In the genomic region with DNA sequence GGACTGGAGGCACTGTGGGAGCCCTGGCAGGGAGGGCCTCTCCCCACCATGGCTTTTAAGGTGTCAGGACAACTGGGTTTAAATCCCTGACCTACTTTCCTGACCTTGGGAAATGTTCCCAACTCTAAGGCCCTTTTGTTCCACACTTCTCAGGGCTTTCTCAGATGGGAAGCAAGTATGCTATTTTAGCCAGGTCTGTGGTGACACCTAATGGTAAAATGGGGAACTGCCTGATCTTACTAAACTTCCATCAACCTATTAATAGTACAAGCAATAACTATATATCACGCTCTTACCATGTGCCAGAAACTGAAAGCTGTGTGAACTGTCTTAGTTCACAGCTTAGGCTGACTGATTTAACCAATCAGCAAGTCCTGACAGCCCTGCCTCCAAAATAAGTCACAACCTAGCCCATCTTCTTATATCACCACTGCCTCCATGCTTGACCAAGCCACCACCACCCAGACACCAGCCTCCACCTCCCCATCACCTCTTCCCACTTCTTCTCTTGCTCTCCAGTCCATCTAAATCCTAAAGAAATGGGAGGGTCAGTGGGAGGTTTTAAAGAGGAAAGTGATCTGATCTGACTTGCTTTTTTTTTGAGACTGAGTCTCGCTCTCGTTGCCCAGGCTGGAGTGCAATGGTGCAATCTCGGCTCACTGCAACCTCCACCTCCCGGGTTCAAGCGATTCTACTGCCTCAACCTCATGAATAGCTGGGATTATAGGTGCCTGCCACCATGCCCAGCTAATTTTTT, we compare ENCODE assay signal across 8 cellular contexts. TPM values are rescaled to one million over a fixed set of nuclear protein-coding genes. Genes with fewer than 3 reads are reported as not detected.
DNase-seq lines count a peak whose midpoint lies in the region; ATAC-seq, FAIRE-seq and TF ChIP-seq lines count a peak whose summit lies in the region.

No MANE protein-coding gene starts in this region.

- H3K27ac ChIP-seq in SK-N-MC = no peak overlapping the region
- no peak overlapping the region for H3K27ac ChIP-seq in smooth muscle cell (ENCODE audit: low read depth)

- H3F3A ChIP-seq in smooth muscle cell (ENCODE audit: low read depth) = no peaks in the 10 kb centered on the region

- peaks cover 12% of the 10 kb centered on the region for H3K4me1 Mint-ChIP-seq in brain

- H3K9me3 ChIP-seq in SK-N-MC (ENCODE audit: low read depth, low read length) = no peaks in the 10 kb centered on the region
- H3K9me3 ChIP-seq in smooth muscle cell (replicated peaks; ENCODE audit: low read depth) = no peaks in the 10 kb centered on the region

- ATAC-seq in HG02885 (IDR thresholded peaks at IDR 0.05; ENCODE audit: poor library complexity, unreplicated experiment) = peak; percentile 71

- DNase-seq in NCI-H1436 treated with DMSO at 0.1 percent for 48 hours (lab: John Stamatoyannopoulos, UW) (peak; percentile 48), SK-N-MC (ENCODE audit: low read depth, low spot score) (peak; percentile 80), iPS-NIHi11 (ENCODE audit: low spot score) (peak; percentile 52), smooth muscle cell (lab: John Stamatoyannopoulos, UW; ENCODE audit: unreplicated experiment) (no peak)

- no peaks in the 10 kb centered on the region for H3K36me3 Mint-ChIP-seq in brain

- H2AFZ ChIP-seq in smooth muscle cell (ENCODE audit: low read depth) = no peak overlapping the region

- peak overlapping the region in 2 of 5 experiments; percentile 40 to 83 for H3K4me3 Mint-ChIP-seq in brain

- H3K4me1 ChIP-seq in smooth muscle cell (ENCODE audit: low read depth) = no peaks in the 10 kb centered on the region

- no peak overlapping the region for H3K4me2 ChIP-seq in smooth muscle cell

- H3K36me3 ChIP-seq in SK-N-MC (ENCODE audit: insufficient read depth, low read length) (no peaks in the 10 kb centered on the region), smooth muscle cell (ENCODE audit: low read depth) (no peaks in the 10 kb centered on the region)

- H4K20me1 ChIP-seq in smooth muscle cell (ENCODE audit: low read depth) = no peaks in the 10 kb centered on the region

- H3K27me3 Mint-ChIP-seq in brain = no peaks in the 10 kb centered on the region

- peak overlapping the region; percentile 75 to 98 (median 94) for H3K27ac Mint-ChIP-seq in brain

- H3K79me2 ChIP-seq in smooth muscle cell (ENCODE audit: low read depth) = no peaks in the 10 kb centered on the region

- 77% methylated on average over 6 of the region's 6 CpGs for WGBS in smooth muscle cell (ENCODE audit: low lambda C conversion rate)

- H3K27me3 ChIP-seq in smooth muscle cell (ENCODE audit: low read depth) = no peaks in the 10 kb centered on the region

- H3K9ac ChIP-seq in SK-N-MC (ENCODE audit: insufficient read length) (no peak overlapping the region), smooth muscle cell (ENCODE audit: low read depth) (no peak overlapping the region)

- peaks cover 0 to 4% (median 0%) of the 10 kb centered on the region in 5 experiments for H3K9me3 Mint-ChIP-seq in brain

- H3K4me3 ChIP-seq in GM12875 (ENCODE audit: low read depth, low read length) = no peak overlapping the region
- H3K4me3 ChIP-seq in SK-N-MC = no peak overlapping the region
- H3K4me3 ChIP-seq in smooth muscle cell = no peak overlapping the region

- peak; percentile 61 for TF ChIP-seq CTCF in GM12875 (IDR thresholded peaks at IDR 0.05; ENCODE audit: borderline replicate concordance, insufficient read depth, low read depth, low read length)
- TF ChIP-seq CTCF in brain (conservative IDR thresholded peaks at IDR 0.05) = peak; percentile 90 to 91
- peak; percentile 84 for TF ChIP-seq CTCF in smooth muscle cell (IDR thresholded peaks at IDR 0.05; ENCODE audit: borderline replicate concordance, insufficient read depth, poor library complexity, severe bottlenecking)

- peak; percentile 85 for FAIRE-seq in A204.1 (lab: Jason Lieb, UNC)

RNA-seq across cellular contexts. Expression of gene BLCAP, which starts 6.9 kb away (rescaled TPM):
- polyA plus RNA-seq in brain (ENCODE audit: insufficient read depth, low read depth, low replicate concordance) (201 TPM), smooth muscle cell (34.2 and 49.2 TPM in 2 replicates)
- total RNA-seq in smooth muscle cell = 45.9 and 50.7 TPM in 2 replicates

RNA-seq across cellular contexts. Expression of gene NNAT, which starts 13.5 kb away (rescaled TPM):
- 26.3 TPM for polyA plus RNA-seq in brain (ENCODE audit: insufficient read depth, low read depth, low replicate concordance)
- 6.5 TPM in 1 of 2 replicates, not detected in the other for total RNA-seq in smooth muscle cell
- 0.22 and 0.35 TPM in 2 replicates for polyA plus RNA-seq in smooth muscle cell

Comparison
In these comparisons a context has a peak if more than half of its experiments do, and no peak if none do; other contexts are left out.
1. RNA of gene NNAT, which starts 13.5 kb away (polyA plus RNA-seq): 26.3 TPM in brain (single experiment); 0.22 to 0.35 TPM in smooth muscle cell; every median in the first group is over 10 times any median in the second.
2. Peak in every context shown above with its lines, with median percentiles within 50 percentile points of each other: CTCF ChIP-seq.